3 cellular contexts compared by ENCODE assay signal in genomic region chr11:66999555-66999954, GRCh38.
A peak's percentile ranks its signal among the peaks of the same experiment; 100 is the strongest.
TF ChIP-seq lines count a peak whose summit lies in the region.

No MANE protein-coding gene starts in this region.

TF ChIP-seq in A549, 52 proteins besides CTCF, POLR2A, EP300 and RAD21:
- TF ChIP-seq ZC3H11A (IDR thresholded peaks at IDR 0.05) (peak; percentile 84), HEYL (CRISPR knock-in tag; IDR thresholded peaks at IDR 0.05) (no peak)
TF ChIP-seq in A549: peak in this region for 1.

TF ChIP-seq in HEK293, 187 proteins besides CTCF, POLR2A, EP300 and RAD21 (continues in another document):
- TF ChIP-seq ZBTB20 (tag by site-specific recombination; IDR thresholded peaks at IDR 0.05) (no peak), ZNF311 (tag by site-specific recombination; IDR thresholded peaks at IDR 0.05; ENCODE audit: borderline replicate concordance) (no peak), ZNF394 (tag by site-specific recombination; IDR thresholded peaks at IDR 0.05; ENCODE audit: borderline replicate concordance) (peak; percentile 78; the same call in 1 of the 2 replicates), ZNF555 (tag by site-specific recombination; conservative IDR thresholded peaks at IDR 0.05) (peak; percentile 34), ZBTB17 (tag by site-specific recombination; IDR thresholded peaks at IDR 0.05) (no peak), ZNF114 (tag by site-specific recombination; IDR thresholded peaks at IDR 0.05) (no peak), ZNF776 (tag by site-specific recombination; IDR thresholded peaks at IDR 0.05; ENCODE audit: borderline replicate concordance) (no peak), BCL6B (tag by site-specific recombination; IDR thresholded peaks at IDR 0.05) (no peak), KLF17 (tag by site-specific recombination; IDR thresholded peaks at IDR 0.05) (no peak), ZNF433 (tag by site-specific recombination; IDR thresholded peaks at IDR 0.05; ENCODE audit: low read depth) (no peak), SALL2 (tag by site-specific recombination; IDR thresholded peaks at IDR 0.05; ENCODE audit: borderline replicate concordance) (no peak), ZSCAN16 (tag by site-specific recombination; IDR thresholded peaks at IDR 0.05) (no peak), ZNF266 (tag by site-specific recombination; IDR thresholded peaks at IDR 0.05; ENCODE audit: low read depth) (0 out of 2 replicates have a peak, but pooled peaks have one; percentile 37), ZNF623 (tag by site-specific recombination; IDR thresholded peaks at IDR 0.05) (peak; percentile 47), ZBTB11 (tag by site-specific recombination; conservative IDR thresholded peaks at IDR 0.05; ENCODE audit: low read depth) (peak; percentile 47), FEZF1 (tag by site-specific recombination; IDR thresholded peaks at IDR 0.05) (no peak), ZNF140 (tag by site-specific recombination; IDR thresholded peaks at IDR 0.05) (peak; percentile 31; the same call in 1 of the 2 replicates), ZNF211 (tag by site-specific recombination; IDR thresholded peaks at IDR 0.05; ENCODE audit: low read depth) (no peak), ZNF221 (tag by site-specific recombination; IDR thresholded peaks at IDR 0.05; ENCODE audit: borderline replicate concordance) (no peak), ZNF155 (tag by site-specific recombination; IDR thresholded peaks at IDR 0.05) (no peak), ZNF292 (tag by site-specific recombination; IDR thresholded peaks at IDR 0.05; ENCODE audit: borderline replicate concordance, low read depth) (no peak), ZNF426 (tag by site-specific recombination; IDR thresholded peaks at IDR 0.05) (peak; percentile 62), ZNF280D (tag by site-specific recombination; IDR thresholded peaks at IDR 0.05) (no peak), ZNF169 (tag by site-specific recombination; IDR thresholded peaks at IDR 0.05) (no peak)

TF ChIP-seq in H1, 55 proteins besides CTCF, POLR2A, EP300 and RAD21:
- no peak for TF ChIP-seq SIRT6 (IDR thresholded peaks at IDR 0.05; ENCODE audit: low read length)
